In genomic region chr5:337565-338130, GRCh38 we compare ENCODE assay signal across 12 cellular contexts. TPM values are rescaled to one million over a fixed set of nuclear protein-coding genes. Genes with fewer than 3 reads are reported as not detected.
A peak's percentile ranks its signal among the peaks of the same experiment; 100 is the strongest.
DNase-seq lines count a peak whose midpoint lies in the region; ATAC-seq and TF ChIP-seq lines count a peak whose summit lies in the region.
"Had no signal": no experiment of that assay in that cellular context is flagged by ENCODE, and none has a peak within 500 bp of the region (broad histone marks: within the 10 kb centered on the region; RNA-seq: fewer than 3 reads in every experiment).

No MANE protein-coding gene starts in this region.

- H3K4me1 ChIP-seq in MM.1S (ENCODE audit: low read length) = no peaks in the 10 kb centered on the region

- BruUV-seq in MCF 10A (replicated peaks; lab: Mats Ljungman, UMichigan) = no TSS peak

- ATAC-seq in sciatic nerve = no peak
- ATAC-seq in HG02588 (IDR thresholded peaks at IDR 0.05; ENCODE audit: unreplicated experiment) = no peak
- ATAC-seq: T-helper 17 cell had no signal

- no peaks in the 10 kb centered on the region for H3K9me3 ChIP-seq in MM.1S (replicated peaks; ENCODE audit: insufficient read depth, low read length)

- H3K4me1 Mint-ChIP-seq in MCF 10A (ENCODE audit: insufficient read depth, unreplicated experiment) = no peaks in the 10 kb centered on the region
- H3K4me1 Mint-ChIP-seq in nephron = no peaks in the 10 kb centered on the region

- H3K27me3 ChIP-seq in MM.1S (replicated peaks; ENCODE audit: insufficient read depth, low read length) = no peaks in the 10 kb centered on the region

- POLR2A ChIA-PET in MCF 10A (lab: Yijun Ruan, JAX) = no interaction called here

- H3K9ac ChIP-seq in MM.1S (ENCODE audit: low read length) = no peak overlapping the region

- H3K27ac ChIP-seq in MM.1S (ENCODE audit: low read length) = no peak overlapping the region

- in situ Hi-C loops in KBM-7 (cut with MboI; ENCODE audit: low pct_unique_long_range_greater_than_20kb, low sequenced_read_pairs) = no loop called here

- H3K36me3 Mint-ChIP-seq in MCF 10A (ENCODE audit: insufficient read depth, unreplicated experiment) = no peaks in the 10 kb centered on the region
- H3K36me3 Mint-ChIP-seq in nephron (ENCODE audit: low read depth) = no peaks in the 10 kb centered on the region

- peak; percentile 42 for TF ChIP-seq CTCF in MCF 10A (IDR thresholded peaks at IDR 0.05; ENCODE audit: unreplicated experiment)
- peak; percentile 31 to 59 (median 50) for TF ChIP-seq CTCF in nephron (IDR thresholded peaks at IDR 0.05; ENCODE audit: unreplicated experiment in 3 of 3)
- TF ChIP-seq CTCF in MM.1S (IDR thresholded peaks at IDR 0.05; ENCODE audit: low read length) = no peak

- CTCF ChIA-PET in MCF 10A (lab: Yijun Ruan, JAX) = interaction anchor here (0.5 to 1.7 kb wide), 7 partner anchors 11 to 109 kb away, joined by 3 to 6 read pairs (median 3); no protein-coding TSS in a partner anchor

- no peak overlapping the region for H3K4me2 ChIP-seq in MM.1S (ENCODE audit: low read depth, low read length)

- no peaks in the 10 kb centered on the region for H4K20me1 ChIP-seq in MM.1S (ENCODE audit: insufficient read depth, low read length)

- no peaks in the 10 kb centered on the region for H3K79me2 ChIP-seq in MM.1S (ENCODE audit: low read length)

- H3F3A ChIP-seq in MM.1S (ENCODE audit: insufficient read depth, low read length) = no peaks in the 10 kb centered on the region

- no peak overlapping the region for H3K4me3 ChIP-seq in MM.1S (ENCODE audit: low read length)

- no peak overlapping the region for H2AFZ ChIP-seq in MM.1S (ENCODE audit: low read length)

- no peaks in the 10 kb centered on the region for H3K36me3 ChIP-seq in MM.1S (replicated peaks; ENCODE audit: insufficient read depth, low read length)

- no peaks in the 10 kb centered on the region for H3K9me2 ChIP-seq in MM.1S (replicated peaks; ENCODE audit: insufficient read depth, low read length)

- H3K4me3 Mint-ChIP-seq in MCF 10A (ENCODE audit: unreplicated experiment) (no peak overlapping the region), nephron (no peak overlapping the region)
- H3K4me3 Mint-ChIP-seq: T-helper 17 cell had no signal

- H3K9me3 Mint-ChIP-seq in MCF 10A (ENCODE audit: unreplicated experiment) (no peaks in the 10 kb centered on the region), nephron (no peaks in the 10 kb centered on the region)

- DNase-seq in DMS114 treated with DMSO at 0.1 percent for 48 hours (lab: John Stamatoyannopoulos, UW; ENCODE audit: unreplicated experiment) (peak; percentile 21), KBM-7 (peak; percentile 47), MCF 10A (ENCODE audit: unreplicated experiment) (peak; percentile 48), sciatic nerve (ENCODE audit: low spot score) (no peak), NCI-H128 (lab: John Stamatoyannopoulos, UW; ENCODE audit: unreplicated experiment) (no peak), MM.1S (no peak)
- DNase-seq: amniotic stem cell; kidney glomerular epithelial cell; stimulated activated CD4-positive, alpha-beta T cell treated with anti-CD3 and anti-CD28 coated beads, Interleukin-4, amount 100 ng/mL, for 4 hours; T-helper 17 cell had no signal

- intact Hi-C loops in MCF 10A (cut with micrococcal nuclease) = no loop called here
- intact Hi-C loops in sciatic nerve (cut with DNase I) = no loop called here

- H3K27me3 Mint-ChIP-seq in MCF 10A (ENCODE audit: insufficient read depth, unreplicated experiment) (no peaks in the 10 kb centered on the region), nephron (ENCODE audit: low read depth) (peaks cover 36% of the 10 kb centered on the region)

- H3K27ac Mint-ChIP-seq in MCF 10A (ENCODE audit: low read depth, unreplicated experiment) = no peak overlapping the region
- H3K27ac Mint-ChIP-seq in nephron = no peak overlapping the region
- H3K27ac Mint-ChIP-seq: T-helper 17 cell had no signal

RNA-seq across cellular contexts. Expression of gene AHRR, which starts 16.1 kb away (rescaled TPM):
- 3.2 and 3.3 TPM in 2 replicates for total RNA-seq in MCF 10A (2022)
- 5.1 TPM for total RNA-seq in sciatic nerve

Comparison
In these comparisons a context has a peak if more than half of its experiments do, and no peak if none do; other contexts are left out.
1. DNase-seq: peak in DMS114 treated with DMSO at 0.1 percent for 48 hours (single experiment), KBM-7 (single experiment) and MCF 10A (single experiment); none in sciatic nerve (single experiment), NCI-H128 (single experiment) and MM.1S (single experiment).